ENCODE assay signal across 8 cellular contexts in genomic region chr1:44029911-44030605, GRCh38. TPM values are rescaled to one million over a fixed set of nuclear protein-coding genes. Genes with fewer than 3 reads are reported as not detected.
DNase-seq lines count a peak whose midpoint lies in the region; ATAC-seq and TF ChIP-seq lines count a peak whose summit lies in the region.

No MANE protein-coding gene starts in this region.

- peaks cover 23% of the 10 kb centered on the region for H3F3A ChIP-seq in GM23338 (replicated peaks; ENCODE audit: low read depth)

- H2AFZ ChIP-seq in GM23338 (peak overlapping the region; percentile 86; the same call in 1 of the 2 replicates), neuron (ENCODE audit: low read depth, low read length) (peak overlapping the region; percentile 55)

- H3K4me2 ChIP-seq in GM23338 = peak overlapping the region; percentile 90

- DNase-seq in ELF-1 (ENCODE audit: low read depth, low spot score) (peak; percentile 90), GM23338 (ENCODE audit: low spot score) (peak; percentile 97), Kasumi-1 (lab: John Stamatoyannopoulos, UW) (peak; percentile 83 to 86), SHP77 (lab: John Stamatoyannopoulos, UW) (peak; percentile 78 to 81), foreskin keratinocyte (peak; percentile 64 to 85)
- DNase-seq in activated effector memory CD4-positive, alpha-beta T cell treated with anti-CD3 and anti-CD28 coated beads, Interleukin-2, amount 50 U/mL, for 16 hours = peak; percentile 95

- H3K79me2 ChIP-seq in GM23338 (replicated peaks; ENCODE audit: insufficient read depth) = peaks cover 37% of the 10 kb centered on the region

- peak overlapping the region; percentile 74 to 76 for H3K9ac ChIP-seq in stomach smooth muscle (ENCODE audit: low read length in 2 of 2)

- H3K27me3 Mint-ChIP-seq in GM23338 (ENCODE audit: insufficient read depth, low read depth, poor library complexity) = peaks cover 10% of the 10 kb centered on the region

- peak overlapping the region; percentile 98 for H3K4me3 Mint-ChIP-seq in GM23338

- H3K9me2 ChIP-seq in GM23338 (ENCODE audit: insufficient read depth) = no peaks in the 10 kb centered on the region

- H3K27ac Mint-ChIP-seq in GM23338 = peak overlapping the region; percentile 73; the same call in 1 of the 2 replicates

- no peaks in the 10 kb centered on the region; the same call in 1 of the 2 replicates for H3K36me3 ChIP-seq in GM23338 (ENCODE audit: insufficient read depth)
- no peaks in the 10 kb centered on the region for H3K36me3 ChIP-seq in neuron (ENCODE audit: insufficient read depth, low read length)
- no peaks in the 10 kb centered on the region for H3K36me3 ChIP-seq in stomach smooth muscle (ENCODE audit: control insufficient read depth in 2 of 2, insufficient read depth in 2 of 2, low read length in 2 of 2)

- H3K4me1 ChIP-seq in GM23338 (ENCODE audit: insufficient read depth) (peaks cover 29% of the 10 kb centered on the region), foreskin keratinocyte (peaks cover 24% of the 10 kb centered on the region), neuron (ENCODE audit: insufficient read depth, low read length) (peaks cover 22% of the 10 kb centered on the region), stomach smooth muscle (ENCODE audit: control insufficient read depth, insufficient read depth, low read length) (peaks cover 35% of the 10 kb centered on the region)

- peak overlapping the region; percentile 98 for H3K4me3 ChIP-seq in GM23338
- peak overlapping the region; percentile 71 for H3K4me3 ChIP-seq in neuron (ENCODE audit: low read length)
- peak overlapping the region; percentile 83 to 89 for H3K4me3 ChIP-seq in stomach smooth muscle (ENCODE audit: low read length in 2 of 2)

- peaks cover 53% of the 10 kb centered on the region for H3K4me1 Mint-ChIP-seq in GM23338

- H3K27ac ChIP-seq in GM23338 (ENCODE audit: low read depth) = peak overlapping the region; percentile 98
- peak overlapping the region; percentile 72 for H3K27ac ChIP-seq in foreskin keratinocyte
- peak overlapping the region; percentile 67 for H3K27ac ChIP-seq in stomach smooth muscle (ENCODE audit: low read length)

- ATAC-seq in GM23338 (peak; percentile 55), foreskin keratinocyte (peak; percentile 62)

- H3K9me3 ChIP-seq in neuron (ENCODE audit: low read length) = no peaks in the 10 kb centered on the region
- H3K9me3 ChIP-seq in stomach smooth muscle (ENCODE audit: control insufficient read depth in 2 of 2, low read length in 2 of 2) = no peaks in the 10 kb centered on the region

- no peaks in the 10 kb centered on the region for H3K27me3 ChIP-seq in GM23338 (ENCODE audit: insufficient read depth)
- H3K27me3 ChIP-seq in foreskin keratinocyte = no peaks in the 10 kb centered on the region
- H3K27me3 ChIP-seq in neuron (ENCODE audit: insufficient read depth, low read length) = peaks cover 2% of the 10 kb centered on the region
- no peaks in the 10 kb centered on the region for H3K27me3 ChIP-seq in stomach smooth muscle (ENCODE audit: control insufficient read depth in 1 of 2, insufficient read depth in 2 of 2, low read length in 2 of 2)

- no peaks in the 10 kb centered on the region; the same call in 1 of the 2 replicates for H4K20me1 ChIP-seq in GM23338 (replicated peaks; ENCODE audit: insufficient read depth)

- no peak for TF ChIP-seq CTCF in GM23338 (conservative IDR thresholded peaks at IDR 0.05; ENCODE audit: low read depth in 2 of 2)
- TF ChIP-seq CTCF in foreskin keratinocyte (conservative IDR thresholded peaks at IDR 0.05) = no peak

- H3K9me3 Mint-ChIP-seq in GM23338 = peaks cover 4% of the 10 kb centered on the region; the same call in 1 of the 3 replicates

- peaks cover 22% of the 10 kb centered on the region for H3K36me3 Mint-ChIP-seq in GM23338 (ENCODE audit: low read depth)

TF ChIP-seq in GM23338, 12 proteins besides CTCF, POLR2A, EP300 and RAD21:
- TF ChIP-seq ZNF114 (CRISPR knock-in tag; IDR thresholded peaks at IDR 0.05) = no peak
- peak; percentile 31; the same call in 1 of the 2 replicates for TF ChIP-seq CREB1 (CRISPR knock-in tag; IDR thresholded peaks at IDR 0.05; ENCODE audit: low read depth)
- TF ChIP-seq POLR2AphosphoS5 (IDR thresholded peaks at IDR 0.05; ENCODE audit: low read depth) = peak; percentile 49; the same call in 1 of the 2 replicates

RNA-seq across cellular contexts. Expression of gene SLC6A9, which starts 1.2 kb away (rescaled TPM):
- 14.6 and 20.0 TPM in 2 replicates for total RNA-seq in GM23338 (2014; rRNA removed; shearing (Covaris generic))
- polyA plus RNA-seq in GM23338 (2016; fragmentation: Nextera tagmentation; extraction: Ambion mirVana) (12.2 and 14.4 TPM in 2 replicates), foreskin keratinocyte (8.5 and 14.7 TPM in 2 replicates)
- 8.8 and 15.0 TPM in 2 replicates for total RNA-seq in foreskin keratinocyte

RNA-seq across cellular contexts. Expression of gene CCDC24, which starts 38.7 kb away (rescaled TPM):
- total RNA-seq in GM23338 (2014; rRNA removed; shearing (Covaris generic)) = 8.3 and 9.5 TPM in 2 replicates
- polyA plus RNA-seq in GM23338 (2016; fragmentation: Nextera tagmentation; extraction: Ambion mirVana) (13.4 and 17.2 TPM in 2 replicates), foreskin keratinocyte (17.0 and 17.7 TPM in 2 replicates)
- 12.4 and 12.9 TPM in 2 replicates for total RNA-seq in foreskin keratinocyte

RNA-seq across cellular contexts. Expression of gene B4GALT2, which starts 51.0 kb away (rescaled TPM):
- total RNA-seq in GM23338 (2014; rRNA removed; shearing (Covaris generic)) = 52.7 and 63.1 TPM in 2 replicates
- polyA plus RNA-seq in GM23338 (2016; fragmentation: Nextera tagmentation; extraction: Ambion mirVana) (22.4 and 22.8 TPM in 2 replicates), foreskin keratinocyte (93.3 and 101 TPM in 2 replicates)
- total RNA-seq in foreskin keratinocyte = 90.6 and 99.1 TPM in 2 replicates

RNA-seq across cellular contexts. Expression of gene ATP6V0B, which starts 55.3 kb away (rescaled TPM):
- total RNA-seq in GM23338 (2014; rRNA removed; shearing (Covaris generic)) = 112 and 116 TPM in 2 replicates
- 142 and 149 TPM in 2 replicates for polyA plus RNA-seq in GM23338 (2016; fragmentation: Nextera tagmentation; extraction: Ambion mirVana)
- 170 and 176 TPM in 2 replicates for total RNA-seq in foreskin keratinocyte
- polyA plus RNA-seq in foreskin keratinocyte = 207 and 211 TPM in 2 replicates

Comparison
In these comparisons a context has a peak if more than half of its experiments do, and no peak if none do; other contexts are left out.
1. Peak in every context shown above with its lines: DNase-seq, ATAC-seq, H3K4me3 ChIP-seq and H3K27ac ChIP-seq.